In genomic region chr4:47835489-47835888, GRCh38 we compare ENCODE assay signal across 2 cellular contexts.
A peak's percentile ranks its signal among the peaks of the same experiment; 100 is the strongest.
TF ChIP-seq lines count a peak whose summit lies in the region.

No MANE protein-coding gene starts in this region.

TF ChIP-seq in GM23338, 12 proteins besides CTCF, POLR2A, EP300 and RAD21:
- no peak for TF ChIP-seq EZH2phosphoT487 (IDR thresholded peaks at IDR 0.05; ENCODE audit: unreplicated experiment)
- no peak for TF ChIP-seq REST (IDR thresholded peaks at IDR 0.05; ENCODE audit: unreplicated experiment)
- TF ChIP-seq STAT1 (IDR thresholded peaks at IDR 0.05; ENCODE audit: unreplicated experiment): no peak
- peak; percentile 86 for TF ChIP-seq ZNF462 (CRISPR knock-in tag; IDR thresholded peaks at IDR 0.05)
- no peak for TF ChIP-seq CREB1 (CRISPR knock-in tag; IDR thresholded peaks at IDR 0.05; ENCODE audit: low read depth)
- TF ChIP-seq JUNB (IDR thresholded peaks at IDR 0.05; ENCODE audit: unreplicated experiment): no peak
- TF ChIP-seq POLR2AphosphoS5 (IDR thresholded peaks at IDR 0.05; ENCODE audit: low read depth): no peak
- TF ChIP-seq ETS1 (IDR thresholded peaks at IDR 0.05): no peak

TF ChIP-seq in WTC11, 78 proteins besides CTCF, POLR2A, EP300 and RAD21:
- TF ChIP-seq JUN (CRISPR knock-in tag; IDR thresholded peaks at IDR 0.05) (no peak), OVOL2 (CRISPR knock-in tag; IDR thresholded peaks at IDR 0.05; ENCODE audit: borderline replicate concordance) (no peak), GABPB1 (CRISPR knock-in tag; IDR thresholded peaks at IDR 0.05) (no peak), FOXK1 (CRISPR knock-in tag; IDR thresholded peaks at IDR 0.05) (no peak), ZNF219 (CRISPR knock-in tag; IDR thresholded peaks at IDR 0.05; ENCODE audit: borderline replicate concordance) (no peak), ZNF671 (CRISPR knock-in tag; IDR thresholded peaks at IDR 0.05) (no peak), IRF1 (CRISPR knock-in tag; IDR thresholded peaks at IDR 0.05) (no peak), FOXP1 (CRISPR knock-in tag; IDR thresholded peaks at IDR 0.05; ENCODE audit: borderline replicate concordance) (no peak), SP1 (CRISPR knock-in tag; conservative IDR thresholded peaks at IDR 0.05) (no peak), ZNF121 (CRISPR knock-in tag; IDR thresholded peaks at IDR 0.05) (no peak), MXD4 (CRISPR knock-in tag; IDR thresholded peaks at IDR 0.05; ENCODE audit: borderline replicate concordance) (no peak), ARID4B (CRISPR knock-in tag; IDR thresholded peaks at IDR 0.05; ENCODE audit: borderline replicate concordance) (no peak), SMAD4 (CRISPR knock-in tag; IDR thresholded peaks at IDR 0.05) (no peak), ZNF317 (CRISPR knock-in tag; IDR thresholded peaks at IDR 0.05; ENCODE audit: borderline replicate concordance, low read depth) (no peak), RELA (CRISPR knock-in tag; IDR thresholded peaks at IDR 0.05; ENCODE audit: borderline replicate concordance) (no peak), JAZF1 (CRISPR knock-in tag; IDR thresholded peaks at IDR 0.05) (no peak)
- TF ChIP-seq, protein P1, sequence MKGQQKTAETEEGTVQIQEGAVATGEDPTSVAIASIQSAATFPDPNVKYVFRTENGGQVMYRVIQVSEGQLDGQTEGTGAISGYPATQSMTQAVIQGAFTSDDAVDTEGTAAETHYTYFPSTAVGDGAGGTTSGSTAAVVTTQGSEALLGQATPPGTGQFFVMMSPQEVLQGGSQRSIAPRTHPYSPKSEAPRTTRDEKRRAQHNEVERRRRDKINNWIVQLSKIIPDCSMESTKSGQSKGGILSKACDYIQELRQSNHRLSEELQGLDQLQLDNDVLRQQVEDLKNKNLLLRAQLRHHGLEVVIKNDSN (CRISPR knock-in tag; IDR thresholded peaks at IDR 0.05): no peak
